In the genomic region with DNA sequence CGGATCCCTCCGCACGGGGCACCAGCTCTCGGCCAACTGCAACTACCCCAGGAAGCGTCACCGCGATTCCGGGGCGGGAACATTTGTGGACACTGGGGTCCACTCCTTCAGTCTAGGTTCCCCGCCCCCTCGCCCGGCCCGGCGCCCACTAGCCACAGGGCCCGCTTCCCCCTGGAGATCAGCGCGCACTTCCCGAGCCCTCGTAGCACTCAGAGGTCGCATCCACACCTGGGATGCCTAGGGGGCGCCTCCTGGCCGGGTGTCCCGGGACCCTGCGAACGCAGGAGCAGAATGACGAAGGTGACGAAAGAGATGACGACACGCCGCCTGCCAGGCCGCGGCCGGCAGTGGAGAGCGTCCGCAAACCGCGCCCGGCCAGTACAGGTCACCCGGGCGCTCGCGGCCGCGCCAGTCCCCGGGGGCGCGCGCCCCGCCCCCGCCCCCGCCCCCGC, we compare ENCODE assay signal across 8 cellular contexts. TPM values are rescaled to one million over a fixed set of nuclear protein-coding genes. Genes with fewer than 3 reads are reported as not detected.
DNase-seq lines count a peak whose midpoint lies in the region; ATAC-seq and TF ChIP-seq lines count a peak whose summit lies in the region.

No MANE protein-coding gene starts in this region.

- H2AFZ ChIP-seq in GM23338: 0 out of 2 replicates have a peak overlapping the region, but pooled peaks have one; percentile 15
- H2AFZ ChIP-seq in Karpas-422 (ENCODE audit: low read length): peak overlapping the region; percentile 84; the same call in 1 of the 2 replicates
- H2AFZ ChIP-seq in hepatocyte: peak overlapping the region; percentile 86

- no peaks in the 10 kb centered on the region for H3K9me3 Mint-ChIP-seq in GM23338
- no peaks in the 10 kb centered on the region for H3K9me3 Mint-ChIP-seq in T-helper 2 cell treated with Interferon-gamma antibody and Interleukin-4, amounts not matched to agents 5 μg/mL and 100 μg/mL, for 36 hours

- no peaks in the 10 kb centered on the region for H3F3A ChIP-seq in GM23338 (replicated peaks; ENCODE audit: low read depth)

- H3K9me3 ChIP-seq in Karpas-422 (ENCODE audit: low read length) (no peaks in the 10 kb centered on the region), ascending aorta (no peaks in the 10 kb centered on the region), hepatocyte (ENCODE audit: low read depth) (no peaks in the 10 kb centered on the region)

- H3K4me1 Mint-ChIP-seq in GM23338: peaks cover 64% of the 10 kb centered on the region
- peaks cover 21% of the 10 kb centered on the region for H3K4me1 Mint-ChIP-seq in T-helper 2 cell treated with Interferon-gamma antibody and Interleukin-4, amounts not matched to agents 5 μg/mL and 100 μg/mL, for 36 hours (ENCODE audit: low read depth)

- H3K79me2 ChIP-seq in GM23338 (replicated peaks; ENCODE audit: insufficient read depth): peaks cover 20% of the 10 kb centered on the region
- no peaks in the 10 kb centered on the region for H3K79me2 ChIP-seq in Karpas-422 (ENCODE audit: low read length)
- peaks cover 16% of the 10 kb centered on the region for H3K79me2 ChIP-seq in hepatocyte

- 0 out of 3 replicates have a peak, but pooled peaks cover 3% of the 10 kb centered on the region for H3K36me3 Mint-ChIP-seq in GM23338 (ENCODE audit: low read depth)
- H3K36me3 Mint-ChIP-seq in T-helper 2 cell treated with Interferon-gamma antibody and Interleukin-4, amounts not matched to agents 5 μg/mL and 100 μg/mL, for 36 hours (ENCODE audit: low read depth): no peaks in the 10 kb centered on the region

- H3K36me3 ChIP-seq in GM23338 (ENCODE audit: insufficient read depth): no peaks in the 10 kb centered on the region
- H3K36me3 ChIP-seq in Karpas-422 (ENCODE audit: insufficient read depth, low read length): no peaks in the 10 kb centered on the region
- no peaks in the 10 kb centered on the region for H3K36me3 ChIP-seq in ascending aorta
- no peaks in the 10 kb centered on the region for H3K36me3 ChIP-seq in hepatocyte (replicated peaks; ENCODE audit: insufficient read depth, low read depth)

- H3K4me3 Mint-ChIP-seq in GM23338: peak overlapping the region; percentile 92
- peak overlapping the region; percentile 88 for H3K4me3 Mint-ChIP-seq in T-helper 2 cell treated with Interferon-gamma antibody and Interleukin-4, amounts not matched to agents 5 μg/mL and 100 μg/mL, for 36 hours

- TF ChIP-seq CTCF in GM23338 (conservative IDR thresholded peaks at IDR 0.05; ENCODE audit: low read depth in 2 of 2): peak in 1 of 2 experiments; percentile 59; a peak in 3 of 4 replicates
- TF ChIP-seq CTCF in ascending aorta (IDR thresholded peaks at IDR 0.05): peak in 1 of 3 experiments; percentile 6
- TF ChIP-seq CTCF in hepatocyte (IDR thresholded peaks at IDR 0.05; ENCODE audit: poor library complexity): peak; percentile 35

- H3K4me3 ChIP-seq in GM23338 (peak overlapping the region; percentile 51), Karpas-422 (ENCODE audit: low read length) (peak overlapping the region; percentile 65), ascending aorta (peak overlapping the region; percentile 84 to 89), hepatocyte (peak overlapping the region; percentile 82)

- peak overlapping the region; percentile 65 for H3K9ac ChIP-seq in Karpas-422 (ENCODE audit: low read length)

- H3K27ac Mint-ChIP-seq in GM23338: peak overlapping the region; percentile 98
- peak overlapping the region; percentile 87 for H3K27ac Mint-ChIP-seq in T-helper 2 cell treated with Interferon-gamma antibody and Interleukin-4, amounts not matched to agents 5 μg/mL and 100 μg/mL, for 36 hours

- 0% methylated on average over 33 of the region's 52 CpGs for WGBS in hepatocyte (ENCODE audit: low lambda C conversion rate, missing lambda C conversion rate)

- intact Hi-C loops in ascending aorta (cut with DNase I): loop anchor here (1.0 to 10.0 kb wide), 5 partner anchors 75 to 367 kb away; no protein-coding TSS in a partner anchor

- peaks cover 4% of the 10 kb centered on the region for H3K27me3 Mint-ChIP-seq in GM23338 (ENCODE audit: insufficient read depth, low read depth, poor library complexity)
- no peaks in the 10 kb centered on the region for H3K27me3 Mint-ChIP-seq in T-helper 2 cell treated with Interferon-gamma antibody and Interleukin-4, amounts not matched to agents 5 μg/mL and 100 μg/mL, for 36 hours (ENCODE audit: low read depth)

- H3K9me2 ChIP-seq in GM23338 (ENCODE audit: insufficient read depth) (no peaks in the 10 kb centered on the region), Karpas-422 (replicated peaks; ENCODE audit: insufficient read depth, low read length) (no peaks in the 10 kb centered on the region), hepatocyte (replicated peaks; ENCODE audit: insufficient read depth) (no peaks in the 10 kb centered on the region)

- DNase-seq in GM03348 (ENCODE audit: low spot score) (peak; percentile 93), GM23338 (ENCODE audit: low spot score) (peak; percentile 93), Karpas-422 (peak; percentile 69), ascending aorta (ENCODE audit: low spot score in 2 of 2) (peak; percentile 75 to 96), hepatocyte (ENCODE audit: low spot score) (peak; percentile 94), renal cortical epithelial cell (ENCODE audit: low read depth) (peak; percentile 70), NCI-H1436 (lab: John Stamatoyannopoulos, UW) (no peak)
- peak; percentile 65 for DNase-seq in T-helper 2 cell treated with Interferon-gamma antibody and Interleukin-4, amounts not matched to agents 5 μg/mL and 100 μg/mL, for 36 hours (ENCODE audit: low spot score)

- ATAC-seq in GM23338: peak; percentile 83

- H3K27me3 ChIP-seq in GM23338 (ENCODE audit: insufficient read depth) (no peaks in the 10 kb centered on the region), Karpas-422 (ENCODE audit: low read length) (no peaks in the 10 kb centered on the region), ascending aorta (no peaks in the 10 kb centered on the region), hepatocyte (no peaks in the 10 kb centered on the region)

- H4K20me1 ChIP-seq in GM23338 (replicated peaks; ENCODE audit: insufficient read depth) (no peaks in the 10 kb centered on the region), Karpas-422 (ENCODE audit: insufficient read depth, low read depth, low read length) (no peaks in the 10 kb centered on the region), hepatocyte (ENCODE audit: insufficient read depth, poor library complexity, severe bottlenecking) (no peaks in the 10 kb centered on the region)

- H3K4me1 ChIP-seq in GM23338 (ENCODE audit: insufficient read depth) (peaks cover 49% of the 10 kb centered on the region), Karpas-422 (ENCODE audit: low read length) (peaks cover 22% of the 10 kb centered on the region), ascending aorta (peaks cover 4 to 7% of the 10 kb centered on the region in 2 donors), hepatocyte (ENCODE audit: insufficient read depth) (peaks cover 30% of the 10 kb centered on the region)

- H3K27ac ChIP-seq in GM23338 (ENCODE audit: low read depth) (peak overlapping the region; percentile 36), Karpas-422 (ENCODE audit: low read length) (no peak overlapping the region), ascending aorta (peak overlapping the region; percentile 89 to 97), hepatocyte (peak overlapping the region; percentile 99)

- H3K4me2 ChIP-seq in GM23338 (peak overlapping the region; percentile 76), Karpas-422 (ENCODE audit: low read depth, low read length, poor library complexity, severe bottlenecking) (peak overlapping the region; percentile 71), hepatocyte (peak overlapping the region; percentile 68)

TF ChIP-seq in GM23338, 12 proteins besides CTCF, POLR2A, EP300 and RAD21 (continues in another document):
- TF ChIP-seq JUNB (IDR thresholded peaks at IDR 0.05; ENCODE audit: unreplicated experiment): no peak
- TF ChIP-seq EZH2phosphoT487 (IDR thresholded peaks at IDR 0.05; ENCODE audit: unreplicated experiment): no peak
- TF ChIP-seq, protein P1, sequence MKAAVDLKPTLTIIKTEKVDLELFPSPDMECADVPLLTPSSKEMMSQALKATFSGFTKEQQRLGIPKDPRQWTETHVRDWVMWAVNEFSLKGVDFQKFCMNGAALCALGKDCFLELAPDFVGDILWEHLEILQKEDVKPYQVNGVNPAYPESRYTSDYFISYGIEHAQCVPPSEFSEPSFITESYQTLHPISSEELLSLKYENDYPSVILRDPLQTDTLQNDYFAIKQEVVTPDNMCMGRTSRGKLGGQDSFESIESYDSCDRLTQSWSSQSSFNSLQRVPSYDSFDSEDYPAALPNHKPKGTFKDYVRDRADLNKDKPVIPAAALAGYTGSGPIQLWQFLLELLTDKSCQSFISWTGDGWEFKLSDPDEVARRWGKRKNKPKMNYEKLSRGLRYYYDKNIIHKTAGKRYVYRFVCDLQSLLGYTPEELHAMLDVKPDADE (IDR thresholded peaks at IDR 0.05): no peak
- TF ChIP-seq STAT1 (IDR thresholded peaks at IDR 0.05; ENCODE audit: unreplicated experiment): no peak

RNA-seq across cellular contexts. Expression of a gene that starts 0.3 kb away (rescaled TPM):
- 65.2 and 68.7 TPM in 2 replicates for total RNA-seq in GM23338 (2014; rRNA removed; shearing (Covaris generic))
- polyA plus RNA-seq in GM23338 (2016; fragmentation: Nextera tagmentation; extraction: Ambion mirVana) (84.7 and 88.4 TPM in 2 replicates), hepatocyte (75.8 and 92.8 TPM in 2 replicates)
- total RNA-seq in Karpas-422 (2014; rRNA removed; shearing (Covaris generic); ENCODE audit: low replicate concordance): 1.4 and 10.2 TPM in 2 replicates
- total RNA-seq in ascending aorta (5.3 TPM), hepatocyte (102 and 103 TPM in 2 replicates), renal cortical epithelial cell (61.6 and 67.4 TPM in 2 replicates)

Comparison
In these comparisons a context has a peak if more than half of its experiments do, and no peak if none do; other contexts are left out.
1. H2AFZ ChIP-seq: peak in every context shown above with its lines; median percentile 86 in hepatocyte; 84 in Karpas-422; 15 in GM23338.